In genomic region chr11:73584831-73585230, GRCh38 we compare ENCODE assay signal across 26 cellular contexts.
"Had no signal": no experiment of that assay in that cellular context is flagged by ENCODE, and none has a peak within 500 bp of the region (broad histone marks: within the 10 kb centered on the region; RNA-seq: fewer than 3 reads in every experiment).

No MANE protein-coding gene starts in this region.

- H3K27me3 ChIP-seq: ascending aorta, breast epithelium, cardiac muscle cell, colonic mucosa had no signal

- H3K4me1 ChIP-seq: ascending aorta, breast epithelium, colonic mucosa had no signal

- H3K4me3 ChIP-seq: ascending aorta, breast epithelium, cardiac muscle cell, colonic mucosa had no signal

- H3K4me3 Mint-ChIP-seq: activated CD4-positive, alpha-beta memory T cell treated with anti-CD3 and anti-CD28 coated beads, Interleukin-2, amount 10 ng/mL, durations not matched to agents 7 days and 5 days; activated CD4-positive, alpha-beta T cell treated with anti-CD3 and anti-CD28 coated beads, Interleukin-2, amount 10 ng/mL, durations not matched to agents 7 days and 5 days; activated naive CD4-positive, alpha-beta T cell treated with anti-CD3 and anti-CD28 coated beads, Interleukin-2, amount 10 ng/mL, durations not matched to agents 7 days and 5 days; activated naive CD8-positive, alpha-beta T cell treated with anti-CD3 and anti-CD28 coated beads, Interleukin-2, amount 10 ng/mL, durations not matched to agents 7 days and 5 days; activated T-cell treated with anti-CD3 and anti-CD28 coated beads, Interleukin-2, amount 50 U/mL, for 24 hours; activated T-cell treated with anti-CD3 and anti-CD28 coated beads, Interleukin-2, amount 50 U/mL, for 72 hours; brain had no signal

- ATAC-seq: activated naive CD4-positive, alpha-beta T cell treated with anti-CD3 and anti-CD28 coated beads, Interleukin-2, amount 50 U/mL, for 72 hours; activated T-cell treated with anti-CD3 and anti-CD28 coated beads, Interleukin-2, amount 50 U/mL, for 72 hours; esophagus mucosa had no signal

- H3K36me3 ChIP-seq: ascending aorta, breast epithelium, cardiac muscle cell, colonic mucosa had no signal

- DNase-seq: activated CD4-positive, alpha-beta memory T cell treated with anti-CD3 and anti-CD28 coated beads, Interleukin-2, amount 10 ng/mL, durations not matched to agents 7 days and 5 days; activated CD4-positive, alpha-beta T cell treated with anti-CD3 and anti-CD28 coated beads for 1 hour; activated CD4-positive, alpha-beta T cell treated with anti-CD3 and anti-CD28 coated beads for 4 hours; activated CD4-positive, alpha-beta T cell treated with anti-CD3 and anti-CD28 coated beads, Interleukin-2, amount 10 ng/mL, durations not matched to agents 7 days and 5 days; activated CD4-positive, alpha-beta T cell treated with anti-CD3 and anti-CD28 coated beads, Interleukin-2, amount 50 U/mL, for 4 hours; activated CD8-positive, alpha-beta memory T cell treated with anti-CD3 and anti-CD28 coated beads, Interleukin-2, amount 50 U/mL, for 48 hours; activated gamma-delta T cell; activated naive CD4-positive, alpha-beta T cell; activated naive CD4-positive, alpha-beta T cell treated with anti-CD3 and anti-CD28 coated beads, Interleukin-2, amount 10 ng/mL, durations not matched to agents 7 days and 5 days; activated naive CD8-positive, alpha-beta T cell treated with anti-CD3 and anti-CD28 coated beads, Interleukin-2, amount 10 ng/mL, durations not matched to agents 7 days and 5 days; activated T-cell treated with anti-CD3 and anti-CD28 coated beads for 4 hours; activated T-cell treated with anti-CD3 and anti-CD28 coated beads, Interleukin-2, amount 50 U/mL, for 24 hours; activated T-cell treated with anti-CD3 and anti-CD28 coated beads, Interleukin-2, amount 50 U/mL, for 72 hours; central memory CD4-positive, alpha-beta T cell; cerebellar nuclear complex; colonic mucosa; effector CD8-positive, alpha-beta T cell; foreskin fibroblast; head of caudate nucleus; T-helper 2 cell had no signal

- H3K9me3 Mint-ChIP-seq: activated CD4-positive, alpha-beta memory T cell treated with anti-CD3 and anti-CD28 coated beads, Interleukin-2, amount 10 ng/mL, durations not matched to agents 7 days and 5 days; activated CD4-positive, alpha-beta T cell treated with anti-CD3 and anti-CD28 coated beads, Interleukin-2, amount 10 ng/mL, durations not matched to agents 7 days and 5 days; activated naive CD4-positive, alpha-beta T cell treated with anti-CD3 and anti-CD28 coated beads, Interleukin-2, amount 10 ng/mL, durations not matched to agents 7 days and 5 days; activated naive CD4-positive, alpha-beta T cell treated with anti-CD3 and anti-CD28 coated beads, Interleukin-2, amount 50 U/mL, for 72 hours; activated T-cell treated with anti-CD3 and anti-CD28 coated beads, Interleukin-2, amount 50 U/mL, for 24 hours had no signal

- H3K27ac Mint-ChIP-seq: activated CD4-positive, alpha-beta memory T cell treated with anti-CD3 and anti-CD28 coated beads, Interleukin-2, amount 10 ng/mL, durations not matched to agents 7 days and 5 days; activated CD4-positive, alpha-beta T cell treated with anti-CD3 and anti-CD28 coated beads, Interleukin-2, amount 10 ng/mL, durations not matched to agents 7 days and 5 days; activated naive CD4-positive, alpha-beta T cell treated with anti-CD3 and anti-CD28 coated beads, Interleukin-2, amount 10 ng/mL, durations not matched to agents 7 days and 5 days; activated naive CD4-positive, alpha-beta T cell treated with anti-CD3 and anti-CD28 coated beads, Interleukin-2, amount 50 U/mL, for 72 hours; activated naive CD8-positive, alpha-beta T cell treated with anti-CD3 and anti-CD28 coated beads, Interleukin-2, amount 10 ng/mL, durations not matched to agents 7 days and 5 days; activated T-cell treated with anti-CD3 and anti-CD28 coated beads, Interleukin-2, amount 50 U/mL, for 24 hours; activated T-cell treated with anti-CD3 and anti-CD28 coated beads, Interleukin-2, amount 50 U/mL, for 72 hours; brain had no signal

- H3K27me3 Mint-ChIP-seq: activated CD4-positive, alpha-beta memory T cell treated with anti-CD3 and anti-CD28 coated beads, Interleukin-2, amount 10 ng/mL, durations not matched to agents 7 days and 5 days; activated CD4-positive, alpha-beta T cell treated with anti-CD3 and anti-CD28 coated beads, Interleukin-2, amount 10 ng/mL, durations not matched to agents 7 days and 5 days; activated naive CD4-positive, alpha-beta T cell treated with anti-CD3 and anti-CD28 coated beads, Interleukin-2, amount 10 ng/mL, durations not matched to agents 7 days and 5 days; activated naive CD8-positive, alpha-beta T cell treated with anti-CD3 and anti-CD28 coated beads, Interleukin-2, amount 10 ng/mL, durations not matched to agents 7 days and 5 days; activated T-cell treated with anti-CD3 and anti-CD28 coated beads, Interleukin-2, amount 50 U/mL, for 24 hours; brain had no signal

- H3K27ac ChIP-seq: ascending aorta, breast epithelium, cardiac muscle cell, colonic mucosa had no signal

- H3K9me3 ChIP-seq: ascending aorta, breast epithelium, colonic mucosa had no signal
